24 cellular contexts compared by ENCODE assay signal in genomic region chr20:38301283-38301682, GRCh38. TPM values are rescaled to one million over a fixed set of nuclear protein-coding genes. Genes with fewer than 3 reads are reported as not detected.
DNase-seq lines count a peak whose midpoint lies in the region; ATAC-seq and TF ChIP-seq lines count a peak whose summit lies in the region.
"Had no signal": no experiment of that assay in that cellular context is flagged by ENCODE, and none has a peak within 500 bp of the region (broad histone marks: within the 10 kb centered on the region; RNA-seq: fewer than 3 reads in every experiment).

No MANE protein-coding gene starts in this region.

- no peaks in the 10 kb centered on the region for H3K36me3 Mint-ChIP-seq in stimulated activated naive B cell treated with anti-CD40 and anti-IgM and Interleukin-4, amounts not matched to agents 10 μg/mL and 1 μg/mL and 100 μg/mL, for 72 hours
- H3K36me3 Mint-ChIP-seq: CD4-positive, CD25-positive, alpha-beta regulatory T cell had no signal

- intact Hi-C loops in cardiac septum (cut with DNase I) = no loop called here
- intact Hi-C loops in tibial artery (cut with DNase I; ENCODE audit: low total_unique reads) = no loop called here
- intact Hi-C loops in upper lobe of right lung (cut with DNase I) = no loop called here

- H3K27me3 ChIP-seq in HL-60 (ENCODE audit: insufficient read depth, poor library complexity, severe bottlenecking) = no peaks in the 10 kb centered on the region
- no peaks in the 10 kb centered on the region for H3K27me3 ChIP-seq in neutrophil
- H3K27me3 ChIP-seq in tibial artery = peaks cover 0 to 25% of the 10 kb centered on the region in 2 donors
- peaks cover 18% of the 10 kb centered on the region for H3K27me3 ChIP-seq in upper lobe of right lung

- DNase-seq in HL-60 (ENCODE audit: low read depth in 1 of 2, low spot score in 1 of 2) (no peak), cardiac septum (ENCODE audit: low spot score) (no peak), tibial artery (no peak), upper lobe of right lung (no peak)
- no peak for DNase-seq in stimulated activated naive B cell treated with anti-CD40 and anti-IgM and Interleukin-4, amounts not matched to agents 10 μg/mL and 1 μg/mL and 100 μg/mL, for 72 hours
- DNase-seq: ACHN; BE2C; C1 segment of cervical spinal cord; CD4-positive, CD25-positive, alpha-beta regulatory T cell; CD8-positive, alpha-beta memory T cell; COR-L47; DMS 273 treated with DMSO at 0.1 percent for 48 hours; DMS53; DND-41; EL; GOT3; H7; HFFc6 had no signal

- no peak overlapping the region for H3K4me3 ChIP-seq in HL-60 (replicated peaks; ENCODE audit: insufficient read depth, low read length)
- H3K4me3 ChIP-seq in neutrophil (ENCODE audit: low read depth in 1 of 2, low read length in 1 of 2) = no peak overlapping the region
- H3K4me3 ChIP-seq in tibial artery = no peak overlapping the region
- no peak overlapping the region for H3K4me3 ChIP-seq in upper lobe of right lung
- H3K4me3 ChIP-seq: GM12878 had no signal

- no peaks in the 10 kb centered on the region for H3K36me3 ChIP-seq in neutrophil
- no peaks in the 10 kb centered on the region for H3K36me3 ChIP-seq in tibial artery
- H3K36me3 ChIP-seq in upper lobe of right lung = no peaks in the 10 kb centered on the region
- H3K36me3 ChIP-seq: BE2C had no signal

- peaks cover 13 to 14% of the 10 kb centered on the region in 2 donors for H3K4me1 Mint-ChIP-seq in stimulated activated naive B cell treated with anti-CD40 and anti-IgM and Interleukin-4, amounts not matched to agents 10 μg/mL and 1 μg/mL and 100 μg/mL, for 72 hours

- H3K9me3 Mint-ChIP-seq in stimulated activated naive B cell treated with anti-CD40 and anti-IgM and Interleukin-4, amounts not matched to agents 10 μg/mL and 1 μg/mL and 100 μg/mL, for 72 hours = no peaks in the 10 kb centered on the region
- H3K9me3 Mint-ChIP-seq: CD8-positive, alpha-beta memory T cell; HFFc6 had no signal

- peaks cover 98 to 99% of the 10 kb centered on the region in 2 experiments for H3K4me1 ChIP-seq in neutrophil (ENCODE audit: control insufficient read depth in 1 of 2, insufficient read depth in 1 of 2, low read depth in 1 of 2, low read length in 1 of 2)
- H3K4me1 ChIP-seq in tibial artery = peaks cover 0 to 17% (median 13%) of the 10 kb centered on the region in 4 donors
- peaks cover 20% of the 10 kb centered on the region for H3K4me1 ChIP-seq in upper lobe of right lung
- H3K4me1 ChIP-seq: BE2C had no signal

- TF ChIP-seq CTCF in HL-60 (IDR thresholded peaks at IDR 0.05; ENCODE audit: insufficient read depth, low read length) (no peak), neutrophil (IDR thresholded peaks at IDR 0.05) (no peak), tibial artery (IDR thresholded peaks at IDR 0.05) (no peak), upper lobe of right lung (IDR thresholded peaks at IDR 0.05) (no peak)

- no peak overlapping the region for H3K27ac Mint-ChIP-seq in stimulated activated naive B cell treated with anti-CD40 and anti-IgM and Interleukin-4, amounts not matched to agents 10 μg/mL and 1 μg/mL and 100 μg/mL, for 72 hours
- H3K27ac Mint-ChIP-seq: CD4-positive, CD25-positive, alpha-beta regulatory T cell; CD8-positive, alpha-beta memory T cell; HFFc6 had no signal

- peaks cover 43 to 54% of the 10 kb centered on the region in 2 donors for H3K27me3 Mint-ChIP-seq in stimulated activated naive B cell treated with anti-CD40 and anti-IgM and Interleukin-4, amounts not matched to agents 10 μg/mL and 1 μg/mL and 100 μg/mL, for 72 hours

- peak overlapping the region; percentile 97 for H3K27ac ChIP-seq in HL-60 (replicated peaks)
- H3K27ac ChIP-seq in neutrophil = peak overlapping the region; percentile 84
- H3K27ac ChIP-seq in tibial artery = no peak overlapping the region
- no peak overlapping the region for H3K27ac ChIP-seq in upper lobe of right lung

- no peaks in the 10 kb centered on the region for H3K9me3 ChIP-seq in neutrophil
- no peaks in the 10 kb centered on the region for H3K9me3 ChIP-seq in tibial artery
- H3K9me3 ChIP-seq in upper lobe of right lung = no peaks in the 10 kb centered on the region
- H3K9me3 ChIP-seq: BE2C had no signal

- H3K4me3 Mint-ChIP-seq in stimulated activated naive B cell treated with anti-CD40 and anti-IgM and Interleukin-4, amounts not matched to agents 10 μg/mL and 1 μg/mL and 100 μg/mL, for 72 hours = no peak overlapping the region
- H3K4me3 Mint-ChIP-seq: CD4-positive, CD25-positive, alpha-beta regulatory T cell; CD8-positive, alpha-beta memory T cell; HFFc6 had no signal

- peak; percentile 35 to 46 for ATAC-seq in stimulated activated naive B cell treated with anti-CD40 and anti-IgM and Interleukin-4, amounts not matched to agents 10 μg/mL and 1 μg/mL and 100 μg/mL, for 72 hours (replicated peaks)
- ATAC-seq in upper lobe of right lung = no peak
- ATAC-seq: GM12878, HCT116 had no signal

TF ChIP-seq in PFSK-1, 5 proteins besides CTCF, POLR2A, EP300 and RAD21:
- TF ChIP-seq REST (IDR thresholded peaks at IDR 0.05; ENCODE audit: insufficient read depth in 1 of 2, low read depth in 2 of 2, low read length in 2 of 2) (no peak), POLR2AphosphoS5 (IDR thresholded peaks at IDR 0.05; ENCODE audit: low read depth, low read length) (0 out of 2 replicates have a peak, but pooled peaks have one; percentile 21)

RNA-seq across cellular contexts. Expression of gene BPI, which starts 2.7 kb away (rescaled TPM):
- 3.3 TPM for polyA plus RNA-seq in PFSK-1 (2012; ENCODE audit: insufficient read length, low read depth)
- total RNA-seq in cardiac septum (0.40 TPM), upper lobe of right lung (not detected)
- total RNA-seq: CD4-positive, CD25-positive, alpha-beta regulatory T cell; CD8-positive, alpha-beta memory T cell; G401; GM12878; H7; HFFc6; HT-29 had no signal
- polyA plus RNA-seq: CD4-positive, CD25-positive, alpha-beta regulatory T cell; CD8-positive, alpha-beta memory T cell; GM12878 had no signal

RNA-seq across cellular contexts. Expression of gene KIAA1755, which starts 40.7 kb away (rescaled TPM):
- polyA plus RNA-seq in PFSK-1 (2012; ENCODE audit: insufficient read length, low read depth) = 0.35 TPM
- total RNA-seq in cardiac septum (7.0 TPM), upper lobe of right lung (2.3 TPM)
- total RNA-seq: CD4-positive, CD25-positive, alpha-beta regulatory T cell; CD8-positive, alpha-beta memory T cell; G401; GM12878 had no signal
- polyA plus RNA-seq: CD4-positive, CD25-positive, alpha-beta regulatory T cell; CD8-positive, alpha-beta memory T cell; GM12878 had no signal

RNA-seq across cellular contexts. Expression of gene LBP, which starts 45.0 kb away (rescaled TPM):
- not detected for polyA plus RNA-seq in PFSK-1 (2012; ENCODE audit: insufficient read length, low read depth)
- 0.11 TPM for total RNA-seq in cardiac septum
- total RNA-seq in upper lobe of right lung = 0.26 TPM
- total RNA-seq: CD4-positive, CD25-positive, alpha-beta regulatory T cell; CD8-positive, alpha-beta memory T cell; G401; HFFc6 had no signal
- polyA plus RNA-seq: CD4-positive, CD25-positive, alpha-beta regulatory T cell; CD8-positive, alpha-beta memory T cell had no signal

Comparison
In these comparisons a context has a peak if more than half of its experiments do, and no peak if none do; other contexts are left out.
1. H3K27ac ChIP-seq: peak in HL-60 (single experiment) and neutrophil (single experiment); none in tibial artery (0 of 2) and upper lobe of right lung (single experiment).